Comparison of ENCODE assay signal across 8 cellular contexts in the genomic region with DNA sequence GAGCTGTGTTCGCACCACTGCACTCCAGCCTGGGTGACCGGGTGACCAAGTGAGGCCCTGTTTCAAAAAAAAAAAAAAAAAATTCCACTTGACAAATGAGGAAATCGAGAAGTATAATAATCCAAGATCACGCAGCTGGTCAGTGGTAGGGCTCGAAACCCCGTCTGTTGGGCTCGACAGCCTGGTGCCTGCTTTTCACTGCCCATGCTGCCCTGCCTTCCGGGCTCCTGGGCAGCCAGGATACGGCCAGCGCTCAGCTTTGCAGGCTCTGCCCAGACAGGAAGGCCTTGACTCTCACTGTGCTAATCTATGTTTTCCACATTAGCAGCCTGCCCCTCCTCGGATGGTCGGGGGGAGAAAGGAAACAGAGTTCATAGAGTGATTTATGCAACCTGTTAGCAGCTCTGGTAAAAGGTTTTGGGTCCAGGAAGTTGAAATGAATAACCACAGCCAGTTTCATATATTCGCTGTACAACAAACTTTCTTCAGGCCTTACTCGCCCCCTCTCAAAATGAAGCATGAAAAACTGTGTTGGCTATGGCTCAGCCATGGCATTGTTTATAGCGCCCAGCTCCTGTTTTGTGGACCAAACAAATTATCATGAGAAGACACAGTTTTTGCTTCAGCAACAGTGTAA.
DNase-seq lines count a peak whose midpoint lies in the region; ATAC-seq and TF ChIP-seq lines count a peak whose summit lies in the region.

No MANE protein-coding gene starts in this region.

- H3K27ac ChIP-seq in smooth muscle cell (ENCODE audit: low read depth) (peak overlapping the region; percentile 24), RWPE1 (no peak overlapping the region)

- CTCF ChIA-PET in RWPE1 (lab: Yijun Ruan, JAX) = interaction anchor here (0.6 to 1.4 kb wide), 2 partner anchors 12 to 20 kb away, joined by 3 read pairs; no protein-coding TSS in a partner anchor

- POLR2A ChIA-PET in RWPE1 (lab: Yijun Ruan, JAX; ENCODE audit: low non-redundant PET) = no interaction called here

- no peak overlapping the region for H2AFZ ChIP-seq in smooth muscle cell (ENCODE audit: low read depth)

- WGBS in smooth muscle cell (ENCODE audit: low lambda C conversion rate) = 67% methylated on average over 15 of the region's 15 CpGs

- no peaks in the 10 kb centered on the region for H3K79me2 ChIP-seq in smooth muscle cell (ENCODE audit: low read depth)

- no peaks in the 10 kb centered on the region for H3K9me3 Mint-ChIP-seq in effector memory CD8-positive, alpha-beta T cell

- H3K36me3 ChIP-seq in smooth muscle cell (ENCODE audit: low read depth) = no peaks in the 10 kb centered on the region

- H3K27me3 ChIP-seq in smooth muscle cell (ENCODE audit: low read depth) = no peaks in the 10 kb centered on the region

- no peak overlapping the region for H3K4me2 ChIP-seq in smooth muscle cell

- peak; percentile 49 for ATAC-seq in GM19397 (IDR thresholded peaks at IDR 0.05; ENCODE audit: unreplicated experiment)
- ATAC-seq in HG03457 (IDR thresholded peaks at IDR 0.05; ENCODE audit: unreplicated experiment) = peak; percentile 40
- ATAC-seq in effector memory CD8-positive, alpha-beta T cell (replicated peaks) = peak; percentile 50
- ATAC-seq in HG03025 (IDR thresholded peaks at IDR 0.05; ENCODE audit: low FRiP score, unreplicated experiment) = no peak

- H3K4me1 ChIP-seq in smooth muscle cell (ENCODE audit: low read depth) = peaks cover 8% of the 10 kb centered on the region

- H4K20me1 ChIP-seq in smooth muscle cell (ENCODE audit: low read depth) = no peaks in the 10 kb centered on the region

- peak in 1 of 3 experiments; percentile 27 for DNase-seq in effector memory CD8-positive, alpha-beta T cell
- DNase-seq in smooth muscle cell (lab: John Stamatoyannopoulos, UW; ENCODE audit: unreplicated experiment) (no peak), RWPE1 (ENCODE audit: low spot score) (no peak), NCI-H1436 treated with DMSO at 0.1 percent for 48 hours (lab: John Stamatoyannopoulos, UW) (no peak), middle frontal gyrus (ENCODE audit: extremely low spot score, low spot score) (no peak)

- peak overlapping the region; percentile 62 to 86 for H3K27ac Mint-ChIP-seq in effector memory CD8-positive, alpha-beta T cell

- H3K4me3 ChIP-seq in smooth muscle cell = no peak overlapping the region

- H3K36me3 Mint-ChIP-seq in effector memory CD8-positive, alpha-beta T cell (ENCODE audit: insufficient read depth) = no peaks in the 10 kb centered on the region

- no peaks in the 10 kb centered on the region for H3K27me3 Mint-ChIP-seq in effector memory CD8-positive, alpha-beta T cell

- no peak overlapping the region for H3K9ac ChIP-seq in smooth muscle cell (ENCODE audit: low read depth)

- peaks cover 14 to 17% of the 10 kb centered on the region in 2 donors for H3K4me1 Mint-ChIP-seq in effector memory CD8-positive, alpha-beta T cell (ENCODE audit: low read depth in 2 of 2)

- peak overlapping the region; percentile 16 to 36 for H3K4me3 Mint-ChIP-seq in effector memory CD8-positive, alpha-beta T cell

- H3F3A ChIP-seq in smooth muscle cell (ENCODE audit: low read depth) = peaks cover 11% of the 10 kb centered on the region

- TF ChIP-seq CTCF in smooth muscle cell (IDR thresholded peaks at IDR 0.05; ENCODE audit: borderline replicate concordance, insufficient read depth, poor library complexity, severe bottlenecking) (no peak), RWPE1 (conservative IDR thresholded peaks at IDR 0.05; ENCODE audit: low read depth) (no peak)

- no peaks in the 10 kb centered on the region for H3K9me3 ChIP-seq in smooth muscle cell (replicated peaks; ENCODE audit: low read depth)
